Comparison of ENCODE assay signal across 9 cellular contexts in the genomic region with DNA sequence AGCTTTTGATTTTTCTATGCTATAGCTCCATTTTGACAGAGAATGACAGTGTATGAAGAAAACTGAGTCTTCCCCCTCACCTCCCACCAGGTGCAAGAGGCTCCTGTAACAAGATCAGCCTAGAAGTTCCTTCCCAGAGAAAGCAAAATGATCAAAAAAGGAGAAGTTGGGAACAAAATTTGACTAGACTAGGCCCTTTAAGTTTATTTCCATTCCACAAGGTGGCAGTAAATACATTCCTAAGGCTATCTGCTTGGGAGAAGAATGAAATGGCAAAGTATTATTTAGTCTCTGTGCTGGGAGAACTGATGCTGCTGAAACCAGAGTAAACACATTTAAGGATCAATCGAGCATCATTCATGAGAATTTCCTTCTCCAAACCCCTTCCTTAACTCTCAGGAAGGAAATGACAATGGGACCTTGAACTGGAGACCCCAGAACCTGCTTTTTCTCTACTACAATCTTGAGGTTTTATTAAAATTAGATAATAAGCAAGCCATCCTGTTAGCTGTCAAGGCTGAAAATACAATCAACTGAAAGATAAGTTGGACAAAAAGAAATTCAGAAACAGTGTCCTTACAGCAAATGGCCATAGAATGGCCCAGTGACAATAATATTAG.
DNase-seq lines count a peak whose midpoint lies in the region; ATAC-seq and TF ChIP-seq lines count a peak whose summit lies in the region.
"Had no signal": no experiment of that assay in that cellular context is flagged by ENCODE, and none has a peak within 500 bp of the region (broad histone marks: within the 10 kb centered on the region; RNA-seq: fewer than 3 reads in every experiment).

No MANE protein-coding gene starts in this region.

- no peak overlapping the region for H3K4me3 ChIP-seq in liver (ENCODE audit: low read depth in 1 of 3, low read length in 3 of 3)

- peak; percentile 40 for TF ChIP-seq CTCF in natural killer cell (IDR thresholded peaks at IDR 0.05)
- peak; percentile 66 for TF ChIP-seq CTCF in liver (IDR thresholded peaks at IDR 0.05; ENCODE audit: low read depth, low read length, missing input control)

- ATAC-seq in natural killer cell (no peak), GM19328 (IDR thresholded peaks at IDR 0.05; ENCODE audit: unreplicated experiment) (no peak), HG03280 (IDR thresholded peaks at IDR 0.05; ENCODE audit: unreplicated experiment) (no peak)
- no peak for ATAC-seq in natural killer cell treated with Interleukin-12 subunit alpha and Interleukin-12 subunit beta and Interleukin-15 and Interleukin-18, amount 100 ng/mL, for 72 hours

- peaks cover 3 to 4% of the 10 kb centered on the region in 2 donors for H3K27me3 Mint-ChIP-seq in natural killer cell (ENCODE audit: low read depth in 2 of 2)
- peaks cover 8 to 9% of the 10 kb centered on the region in 2 donors for H3K27me3 Mint-ChIP-seq in natural killer cell treated with Interleukin-12 subunit alpha and Interleukin-12 subunit beta and Interleukin-15 and Interleukin-18, amount 100 ng/mL, for 72 hours
- H3K27me3 Mint-ChIP-seq: activated naive CD8-positive, alpha-beta T cell had no signal

- peaks cover 9 to 10% of the 10 kb centered on the region in 2 donors for H3K4me1 Mint-ChIP-seq in natural killer cell
- peaks cover 7 to 9% of the 10 kb centered on the region in 2 donors for H3K4me1 Mint-ChIP-seq in natural killer cell treated with Interleukin-12 subunit alpha and Interleukin-12 subunit beta and Interleukin-15 and Interleukin-18, amount 100 ng/mL, for 72 hours (ENCODE audit: low read depth in 2 of 2)

- no peaks in the 10 kb centered on the region for H3K9me3 ChIP-seq in liver (ENCODE audit: control insufficient read depth in 4 of 4, low read length in 3 of 4)

- no peaks in the 10 kb centered on the region for H3K36me3 Mint-ChIP-seq in natural killer cell
- H3K36me3 Mint-ChIP-seq in natural killer cell treated with Interleukin-12 subunit alpha and Interleukin-12 subunit beta and Interleukin-15 and Interleukin-18, amount 100 ng/mL, for 72 hours: no peaks in the 10 kb centered on the region
- H3K36me3 Mint-ChIP-seq: activated naive CD8-positive, alpha-beta T cell had no signal

- no peak overlapping the region for H3K4me3 Mint-ChIP-seq in natural killer cell
- no peak overlapping the region for H3K4me3 Mint-ChIP-seq in natural killer cell treated with Interleukin-12 subunit alpha and Interleukin-12 subunit beta and Interleukin-15 and Interleukin-18, amount 100 ng/mL, for 72 hours
- H3K4me3 Mint-ChIP-seq: activated naive CD8-positive, alpha-beta T cell had no signal

- peaks cover 0 to 1% (median 0%) of the 10 kb centered on the region in 4 donors for H3K4me1 ChIP-seq in liver (ENCODE audit: control insufficient read depth in 4 of 4, insufficient read depth in 4 of 4, low read length in 3 of 4)

- no peaks in the 10 kb centered on the region for H3K9me3 Mint-ChIP-seq in natural killer cell
- no peaks in the 10 kb centered on the region for H3K9me3 Mint-ChIP-seq in natural killer cell treated with Interleukin-12 subunit alpha and Interleukin-12 subunit beta and Interleukin-15 and Interleukin-18, amount 100 ng/mL, for 72 hours

- no peaks in the 10 kb centered on the region for H3K27me3 ChIP-seq in liver (ENCODE audit: control insufficient read depth in 4 of 4, insufficient read depth in 4 of 4, low read length in 3 of 4)

- H3K27ac ChIP-seq in liver (ENCODE audit: low read depth in 1 of 2, low read length in 2 of 2): no peak overlapping the region

- H3K36me3 ChIP-seq in liver (ENCODE audit: control insufficient read depth in 4 of 4, insufficient read depth in 3 of 4, low read depth in 1 of 4, low read length in 3 of 4): no peaks in the 10 kb centered on the region

- intact Hi-C loops in natural killer cell (cut with micrococcal nuclease): loop anchor here (1.0 kb wide), 1 partner anchor 837 kb away; no protein-coding TSS in a partner anchor

- 5% methylated on average over 1 of the region's 1 CpG for WGBS in liver

- H3K9ac ChIP-seq in liver (ENCODE audit: low read depth in 1 of 2, low read length in 2 of 2): no peak overlapping the region

- H3K27ac Mint-ChIP-seq in natural killer cell: no peak overlapping the region
- H3K27ac Mint-ChIP-seq in natural killer cell treated with Interleukin-12 subunit alpha and Interleukin-12 subunit beta and Interleukin-15 and Interleukin-18, amount 100 ng/mL, for 72 hours: no peak overlapping the region
- H3K27ac Mint-ChIP-seq: activated naive CD8-positive, alpha-beta T cell had no signal

- DNase-seq in natural killer cell (no peak), NCI-H69 (lab: John Stamatoyannopoulos, UW) (peak; percentile 49), cerebellar cortex (ENCODE audit: low spot score) (peak; percentile 59), ecto neural progenitor cell (ENCODE audit: low spot score) (no peak)
- no peak for DNase-seq in natural killer cell treated with Interleukin-12 subunit alpha and Interleukin-12 subunit beta and Interleukin-15 and Interleukin-18, amount 100 ng/mL, for 72 hours (ENCODE audit: low spot score)

- TF ChIP-seq RAD21 in liver (IDR thresholded peaks at IDR 0.05): peak; percentile 95 to 96

TF ChIP-seq in liver, 16 proteins besides CTCF, POLR2A, EP300 and RAD21:
- TF ChIP-seq GABPA (IDR thresholded peaks at IDR 0.05 in 1 of 2, conservative IDR thresholded peaks at IDR 0.05 in 1 of 2) (no peak), SP1 (IDR thresholded peaks at IDR 0.05) (no peak), EGR1 (IDR thresholded peaks at IDR 0.05; ENCODE audit: low read depth in 2 of 2) (no peak), HNF4A (conservative IDR thresholded peaks at IDR 0.05) (no peak), FOXA2 (IDR thresholded peaks at IDR 0.05) (no peak), JUND (IDR thresholded peaks at IDR 0.05) (no peak), TAF1 (conservative IDR thresholded peaks at IDR 0.05) (no peak), YY1 (IDR thresholded peaks at IDR 0.05) (no peak), NR2F2 (IDR thresholded peaks at IDR 0.05) (no peak), FOXA1 (IDR thresholded peaks at IDR 0.05) (no peak), RXRA (IDR thresholded peaks at IDR 0.05) (no peak), HNF4G (IDR thresholded peaks at IDR 0.05) (no peak)
- TF ChIP-seq, protein P1, sequence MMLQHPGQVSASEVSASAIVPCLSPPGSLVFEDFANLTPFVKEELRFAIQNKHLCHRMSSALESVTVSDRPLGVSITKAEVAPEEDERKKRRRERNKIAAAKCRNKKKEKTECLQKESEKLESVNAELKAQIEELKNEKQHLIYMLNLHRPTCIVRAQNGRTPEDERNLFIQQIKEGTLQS (IDR thresholded peaks at IDR 0.05): no peak
- TF ChIP-seq, protein P2, sequence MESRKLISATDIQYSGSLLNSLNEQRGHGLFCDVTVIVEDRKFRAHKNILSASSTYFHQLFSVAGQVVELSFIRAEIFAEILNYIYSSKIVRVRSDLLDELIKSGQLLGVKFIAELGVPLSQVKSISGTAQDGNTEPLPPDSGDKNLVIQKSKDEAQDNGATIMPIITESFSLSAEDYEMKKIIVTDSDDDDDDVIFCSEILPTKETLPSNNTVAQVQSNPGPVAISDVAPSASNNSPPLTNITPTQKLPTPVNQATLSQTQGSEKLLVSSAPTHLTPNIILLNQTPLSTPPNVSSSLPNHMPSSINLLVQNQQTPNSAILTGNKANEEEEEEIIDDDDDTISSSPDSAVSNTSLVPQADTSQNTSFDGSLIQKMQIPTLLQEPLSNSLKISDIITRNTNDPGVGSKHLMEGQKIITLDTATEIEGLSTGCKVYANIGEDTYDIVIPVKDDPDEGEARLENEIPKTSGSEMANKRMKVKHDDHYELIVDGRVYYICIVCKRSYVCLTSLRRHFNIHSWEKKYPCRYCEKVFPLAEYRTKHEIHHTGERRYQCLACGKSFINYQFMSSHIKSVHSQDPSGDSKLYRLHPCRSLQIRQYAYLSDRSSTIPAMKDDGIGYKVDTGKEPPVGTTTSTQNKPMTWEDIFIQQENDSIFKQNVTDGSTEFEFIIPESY (IDR thresholded peaks at IDR 0.05): no peak
- TF ChIP-seq, protein P3, sequence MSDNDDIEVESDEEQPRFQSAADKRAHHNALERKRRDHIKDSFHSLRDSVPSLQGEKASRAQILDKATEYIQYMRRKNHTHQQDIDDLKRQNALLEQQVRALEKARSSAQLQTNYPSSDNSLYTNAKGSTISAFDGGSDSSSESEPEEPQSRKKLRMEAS (IDR thresholded peaks at IDR 0.05): no peak
- TF ChIP-seq, protein P4, sequence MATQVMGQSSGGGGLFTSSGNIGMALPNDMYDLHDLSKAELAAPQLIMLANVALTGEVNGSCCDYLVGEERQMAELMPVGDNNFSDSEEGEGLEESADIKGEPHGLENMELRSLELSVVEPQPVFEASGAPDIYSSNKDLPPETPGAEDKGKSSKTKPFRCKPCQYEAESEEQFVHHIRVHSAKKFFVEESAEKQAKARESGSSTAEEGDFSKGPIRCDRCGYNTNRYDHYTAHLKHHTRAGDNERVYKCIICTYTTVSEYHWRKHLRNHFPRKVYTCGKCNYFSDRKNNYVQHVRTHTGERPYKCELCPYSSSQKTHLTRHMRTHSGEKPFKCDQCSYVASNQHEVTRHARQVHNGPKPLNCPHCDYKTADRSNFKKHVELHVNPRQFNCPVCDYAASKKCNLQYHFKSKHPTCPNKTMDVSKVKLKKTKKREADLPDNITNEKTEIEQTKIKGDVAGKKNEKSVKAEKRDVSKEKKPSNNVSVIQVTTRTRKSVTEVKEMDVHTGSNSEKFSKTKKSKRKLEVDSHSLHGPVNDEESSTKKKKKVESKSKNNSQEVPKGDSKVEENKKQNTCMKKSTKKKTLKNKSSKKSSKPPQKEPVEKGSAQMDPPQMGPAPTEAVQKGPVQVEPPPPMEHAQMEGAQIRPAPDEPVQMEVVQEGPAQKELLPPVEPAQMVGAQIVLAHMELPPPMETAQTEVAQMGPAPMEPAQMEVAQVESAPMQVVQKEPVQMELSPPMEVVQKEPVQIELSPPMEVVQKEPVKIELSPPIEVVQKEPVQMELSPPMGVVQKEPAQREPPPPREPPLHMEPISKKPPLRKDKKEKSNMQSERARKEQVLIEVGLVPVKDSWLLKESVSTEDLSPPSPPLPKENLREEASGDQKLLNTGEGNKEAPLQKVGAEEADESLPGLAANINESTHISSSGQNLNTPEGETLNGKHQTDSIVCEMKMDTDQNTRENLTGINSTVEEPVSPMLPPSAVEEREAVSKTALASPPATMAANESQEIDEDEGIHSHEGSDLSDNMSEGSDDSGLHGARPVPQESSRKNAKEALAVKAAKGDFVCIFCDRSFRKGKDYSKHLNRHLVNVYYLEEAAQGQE (IDR thresholded peaks at IDR 0.05): no peak

Comparison
In these comparisons a context has a peak if more than half of its experiments do, and no peak if none do; other contexts are left out.
1. DNase-seq: peak in NCI-H69 (single experiment) and cerebellar cortex (single experiment); none in natural killer cell (single experiment), natural killer cell treated with Interleukin-12 subunit alpha and Interleukin-12 subunit beta and Interleukin-15 and Interleukin-18, amount 100 ng/mL, for 72 hours (single experiment) and ecto neural progenitor cell (single experiment).